15 cellular contexts compared by ENCODE assay signal in the genomic region with DNA sequence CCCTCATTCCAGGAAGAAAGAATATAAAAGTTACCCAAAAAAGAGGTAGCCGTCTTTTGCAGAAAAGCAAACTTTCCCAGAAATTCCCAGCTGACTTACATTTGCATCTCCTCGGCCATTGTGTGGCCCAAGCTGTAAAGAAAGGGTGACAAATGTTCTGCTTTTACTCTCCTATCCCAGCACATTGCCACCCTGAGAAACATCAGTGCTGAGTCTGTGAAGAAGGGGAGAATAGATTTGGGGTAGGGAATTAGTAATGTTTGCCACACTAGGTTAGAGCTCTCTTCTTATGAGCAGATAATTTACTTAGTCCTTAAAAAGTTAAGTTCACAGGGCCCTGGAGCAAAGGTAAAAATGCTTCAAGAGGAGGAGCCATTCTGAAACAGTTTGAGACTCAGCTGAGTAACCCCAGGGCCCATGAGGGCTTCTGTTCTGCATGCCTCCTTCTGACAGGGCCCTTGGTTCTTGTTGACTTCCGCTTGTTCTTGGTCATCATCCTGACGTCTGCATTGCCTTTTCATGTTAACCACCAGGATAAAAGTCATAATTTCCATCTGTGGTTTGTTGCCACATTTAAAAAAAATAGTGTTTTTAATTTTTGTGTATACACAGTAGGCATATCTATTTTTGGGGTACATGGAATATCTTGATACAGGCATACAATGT.
DNase-seq lines count a peak whose midpoint lies in the region; ATAC-seq and TF ChIP-seq lines count a peak whose summit lies in the region.
"Had no signal": no experiment of that assay in that cellular context is flagged by ENCODE, and none has a peak within 500 bp of the region (broad histone marks: within the 10 kb centered on the region; RNA-seq: fewer than 3 reads in every experiment).

No MANE protein-coding gene starts in this region.

- no peak for TF ChIP-seq POLR2A in esophagus muscularis mucosa (IDR thresholded peaks at IDR 0.05; ENCODE audit: low read depth)

- H3K27me3 Mint-ChIP-seq in CD4-positive, alpha-beta memory T cell: peaks cover 0 to 2% of the 10 kb centered on the region in 2 donors
- no peaks in the 10 kb centered on the region for H3K27me3 Mint-ChIP-seq in T-helper 1 cell treated with Interleukin-12 subunit alpha and Interleukin-12 subunit beta and Interleukin-4 antibody, amounts not matched to agents 30 μg/mL and 1 μg/mL, for 36 hours (ENCODE audit: low read depth)
- no peaks in the 10 kb centered on the region for H3K27me3 Mint-ChIP-seq in activated T-helper 1 cell treated with anti-CD3 and anti-CD28 coated beads, Interleukin-12 subunit alpha, Interleukin-12 subunit beta, Interleukin-2, Interleukin-4 antibody, amounts not matched to agents 30 ng/mL and 10 ng/mL and 1 ng/mL, durations not matched to agents 14 hours and 24 hours and 36 hours (ENCODE audit: insufficient read depth)
- no peaks in the 10 kb centered on the region for H3K27me3 Mint-ChIP-seq in naive thymus-derived CD8-positive, alpha-beta T cell

- H3K4me1 ChIP-seq in CD4-positive, alpha-beta memory T cell (ENCODE audit: insufficient read depth, low read length): no peaks in the 10 kb centered on the region
- no peaks in the 10 kb centered on the region for H3K4me1 ChIP-seq in esophagus muscularis mucosa
- H3K4me1 ChIP-seq: BE2C, tibial artery had no signal

- H3K9me3 Mint-ChIP-seq in CD4-positive, alpha-beta memory T cell: peaks cover 0 to 2% (median 0%) of the 10 kb centered on the region in 8 donors
- peaks cover 24% of the 10 kb centered on the region for H3K9me3 Mint-ChIP-seq in T-helper 1 cell treated with Interleukin-12 subunit alpha and Interleukin-12 subunit beta and Interleukin-4 antibody, amounts not matched to agents 30 μg/mL and 1 μg/mL, for 36 hours
- peaks cover 23% of the 10 kb centered on the region for H3K9me3 Mint-ChIP-seq in activated T-helper 1 cell treated with anti-CD3 and anti-CD28 coated beads, Interleukin-12 subunit alpha, Interleukin-12 subunit beta, Interleukin-2, Interleukin-4 antibody, amounts not matched to agents 30 ng/mL and 10 ng/mL and 1 ng/mL, durations not matched to agents 14 hours and 24 hours and 36 hours
- H3K9me3 Mint-ChIP-seq in naive thymus-derived CD8-positive, alpha-beta T cell: peaks cover 0 to 9% (median 0%) of the 10 kb centered on the region in 9 donors

- 90% methylated on average over 4 of the region's 4 CpGs for WGBS in esophagus muscularis mucosa

- peaks cover 9 to 15% (median 12%) of the 10 kb centered on the region in 4 donors for H3K4me1 Mint-ChIP-seq in CD4-positive, alpha-beta memory T cell
- peaks cover 30% of the 10 kb centered on the region for H3K4me1 Mint-ChIP-seq in T-helper 1 cell treated with Interleukin-12 subunit alpha and Interleukin-12 subunit beta and Interleukin-4 antibody, amounts not matched to agents 30 μg/mL and 1 μg/mL, for 36 hours (ENCODE audit: low read depth)
- H3K4me1 Mint-ChIP-seq in activated T-helper 1 cell treated with anti-CD3 and anti-CD28 coated beads, Interleukin-12 subunit alpha, Interleukin-12 subunit beta, Interleukin-2, Interleukin-4 antibody, amounts not matched to agents 30 ng/mL and 10 ng/mL and 1 ng/mL, durations not matched to agents 14 hours and 24 hours and 36 hours (ENCODE audit: low read depth): peaks cover 51% of the 10 kb centered on the region
- H3K4me1 Mint-ChIP-seq in naive thymus-derived CD8-positive, alpha-beta T cell: peaks cover 17 to 47% (median 44%) of the 10 kb centered on the region in 4 donors

- H3K4me3 Mint-ChIP-seq in CD4-positive, alpha-beta memory T cell: peak overlapping the region in 5 of 8 donors; percentile 6 to 67 (median 15)
- H3K4me3 Mint-ChIP-seq in T-helper 1 cell treated with Interleukin-12 subunit alpha and Interleukin-12 subunit beta and Interleukin-4 antibody, amounts not matched to agents 30 μg/mL and 1 μg/mL, for 36 hours: no peak overlapping the region
- H3K4me3 Mint-ChIP-seq in activated T-helper 1 cell treated with anti-CD3 and anti-CD28 coated beads, Interleukin-12 subunit alpha, Interleukin-12 subunit beta, Interleukin-2, Interleukin-4 antibody, amounts not matched to agents 30 ng/mL and 10 ng/mL and 1 ng/mL, durations not matched to agents 14 hours and 24 hours and 36 hours: peak overlapping the region; percentile 50
- peak overlapping the region in 9 of 10 donors; percentile 11 to 63 (median 47) for H3K4me3 Mint-ChIP-seq in naive thymus-derived CD8-positive, alpha-beta T cell

- no peak overlapping the region for H3K27ac ChIP-seq in CD4-positive, alpha-beta memory T cell (ENCODE audit: low read depth, low read length)
- H3K27ac ChIP-seq in esophagus muscularis mucosa (replicated peaks in 1 of 4): no peak overlapping the region
- H3K27ac ChIP-seq: cardiac muscle cell, PC-9, tibial artery had no signal

- no peak for TF ChIP-seq EP300 in esophagus muscularis mucosa (IDR thresholded peaks at IDR 0.05)

- no peak for TF ChIP-seq CTCF in esophagus muscularis mucosa (IDR thresholded peaks at IDR 0.05)

- peak; percentile 94 to 98 for ATAC-seq in naive thymus-derived CD8-positive, alpha-beta T cell
- ATAC-seq in HG02981 (IDR thresholded peaks at IDR 0.05; ENCODE audit: unreplicated experiment): no peak

- intact Hi-C loops in CD4-positive, alpha-beta memory T cell (cut with micrococcal nuclease): no loop called here
- intact Hi-C loops in activated T-helper 1 cell treated with anti-CD3 and anti-CD28 coated beads, Interleukin-12 subunit alpha, Interleukin-12 subunit beta, Interleukin-2, Interleukin-4 antibody, amounts not matched to agents 30 ng/mL and 10 ng/mL and 1 ng/mL, durations not matched to agents 14 hours and 24 hours and 36 hours (cut with micrococcal nuclease): loop anchor here (1.0 kb wide), 5 partner anchors 18 to 204 kb away; no protein-coding TSS in a partner anchor
- intact Hi-C loops in esophagus muscularis mucosa (cut with DNase I): no loop called here

- no peak overlapping the region for H3K4me3 ChIP-seq in CD4-positive, alpha-beta memory T cell (ENCODE audit: low read length in 2 of 2)
- no peak overlapping the region for H3K4me3 ChIP-seq in esophagus muscularis mucosa
- H3K4me3 ChIP-seq: cardiac muscle cell, PC-9, tibial artery had no signal

- H3K9me3 ChIP-seq in CD4-positive, alpha-beta memory T cell (ENCODE audit: control insufficient read depth in 1 of 2, low read length in 2 of 2): no peaks in the 10 kb centered on the region
- H3K9me3 ChIP-seq in esophagus muscularis mucosa: no peaks in the 10 kb centered on the region
- H3K9me3 ChIP-seq: BE2C, tibial artery had no signal

- no peaks in the 10 kb centered on the region for H3K36me3 ChIP-seq in CD4-positive, alpha-beta memory T cell (ENCODE audit: insufficient read depth, low read length)
- no peaks in the 10 kb centered on the region for H3K36me3 ChIP-seq in esophagus muscularis mucosa
- H3K36me3 ChIP-seq: BE2C, cardiac muscle cell, tibial artery had no signal

- no peaks in the 10 kb centered on the region for H3K27me3 ChIP-seq in CD4-positive, alpha-beta memory T cell (ENCODE audit: insufficient read depth, low read length)
- H3K27me3 ChIP-seq in esophagus muscularis mucosa: no peaks in the 10 kb centered on the region
- H3K27me3 ChIP-seq: BE2C, cardiac muscle cell, tibial artery had no signal

- POLR2A ChIA-PET in CD4-positive, alpha-beta memory T cell (lab: Charles Lee; ENCODE audit: partially characterized antibody): no interaction called here
- POLR2A ChIA-PET in naive thymus-derived CD8-positive, alpha-beta T cell (lab: Charles Lee): interaction anchor here (0.6 to 2.5 kb wide), 7 partner anchors 10 to 100 kb away, joined by 3 to 12 read pairs (median 7); no protein-coding TSS in a partner anchor

- peak; percentile 60 to 80 (median 69) for DNase-seq in CD4-positive, alpha-beta memory T cell
- DNase-seq in activated T-helper 1 cell treated with anti-CD3 and anti-CD28 coated beads, Interleukin-12 subunit alpha, Interleukin-12 subunit beta, Interleukin-2, Interleukin-4 antibody, amounts not matched to agents 30 ng/mL and 10 ng/mL and 1 ng/mL, durations not matched to agents 14 hours and 24 hours and 36 hours (ENCODE audit: low spot score): peak; percentile 44
- peak in 8 of 10 donors; percentile 35 to 85 (median 74) for DNase-seq in naive thymus-derived CD8-positive, alpha-beta T cell
- DNase-seq in NCI-H187 (lab: John Stamatoyannopoulos, UW): no peak
- DNase-seq in cerebellar nuclear complex (lab: John Stamatoyannopoulos, UW): no peak
- DNase-seq in esophagus muscularis mucosa (ENCODE audit: extremely low spot score): no peak
- DNase-seq: BE2C, DMS53, hypothalamus, NCI-H69, PC-9, tibial artery had no signal

- peak overlapping the region; percentile 25 to 94 (median 78) for H3K27ac Mint-ChIP-seq in CD4-positive, alpha-beta memory T cell
- peak overlapping the region; percentile 87 for H3K27ac Mint-ChIP-seq in T-helper 1 cell treated with Interleukin-12 subunit alpha and Interleukin-12 subunit beta and Interleukin-4 antibody, amounts not matched to agents 30 μg/mL and 1 μg/mL, for 36 hours
- H3K27ac Mint-ChIP-seq in activated T-helper 1 cell treated with anti-CD3 and anti-CD28 coated beads, Interleukin-12 subunit alpha, Interleukin-12 subunit beta, Interleukin-2, Interleukin-4 antibody, amounts not matched to agents 30 ng/mL and 10 ng/mL and 1 ng/mL, durations not matched to agents 14 hours and 24 hours and 36 hours: peak overlapping the region; percentile 91
- H3K27ac Mint-ChIP-seq in naive thymus-derived CD8-positive, alpha-beta T cell: peak overlapping the region; percentile 70 to 96 (median 92)

- CTCF ChIA-PET in CD4-positive, alpha-beta memory T cell (lab: Charles Lee; ENCODE audit: partially characterized antibody): no interaction called here

- peaks cover 0 to 2% of the 10 kb centered on the region in 2 donors for H3K36me3 Mint-ChIP-seq in CD4-positive, alpha-beta memory T cell
- peaks cover 15% of the 10 kb centered on the region for H3K36me3 Mint-ChIP-seq in T-helper 1 cell treated with Interleukin-12 subunit alpha and Interleukin-12 subunit beta and Interleukin-4 antibody, amounts not matched to agents 30 μg/mL and 1 μg/mL, for 36 hours (ENCODE audit: low read depth)
- peaks cover 24% of the 10 kb centered on the region for H3K36me3 Mint-ChIP-seq in activated T-helper 1 cell treated with anti-CD3 and anti-CD28 coated beads, Interleukin-12 subunit alpha, Interleukin-12 subunit beta, Interleukin-2, Interleukin-4 antibody, amounts not matched to agents 30 ng/mL and 10 ng/mL and 1 ng/mL, durations not matched to agents 14 hours and 24 hours and 36 hours (ENCODE audit: low read depth)
- H3K36me3 Mint-ChIP-seq in naive thymus-derived CD8-positive, alpha-beta T cell: no peaks in the 10 kb centered on the region

Comparison
In these comparisons a context has a peak if more than half of its experiments do, and no peak if none do; other contexts are left out.
1. DNase-seq: peak in CD4-positive, alpha-beta memory T cell (5 of 5), activated T-helper 1 cell treated with anti-CD3 and anti-CD28 coated beads, Interleukin-12 subunit alpha, Interleukin-12 subunit beta, Interleukin-2, Interleukin-4 antibody, amounts not matched to agents 30 ng/mL and 10 ng/mL and 1 ng/mL, durations not matched to agents 14 hours and 24 hours and 36 hours (single experiment) and naive thymus-derived CD8-positive, alpha-beta T cell (8 of 10); none in NCI-H187 (0 of 2), cerebellar nuclear complex (0 of 2) and esophagus muscularis mucosa (single experiment).
2. Peak in every context shown above with its lines, with median percentiles within 50 percentile points of each other: H3K27ac Mint-ChIP-seq.